In genomic region chr19:3670258-3670795, GRCh38 we compare ENCODE assay signal across 1 cellular context.
TF ChIP-seq lines count a peak whose summit lies in the region.

No MANE protein-coding gene starts in this region.

TF ChIP-seq in A549, 52 proteins besides CTCF, POLR2A, EP300 and RAD21 (continued from another document):
- no peak for TF ChIP-seq EHMT2 (IDR thresholded peaks at IDR 0.05; ENCODE audit: low read depth)
- TF ChIP-seq PHF8 (IDR thresholded peaks at IDR 0.05; ENCODE audit: borderline replicate concordance, low read depth), result no peak
- no peak for TF ChIP-seq CHD4 (IDR thresholded peaks at IDR 0.05; ENCODE audit: borderline replicate concordance)
